24 cellular contexts compared by ENCODE assay signal in the genomic region with DNA sequence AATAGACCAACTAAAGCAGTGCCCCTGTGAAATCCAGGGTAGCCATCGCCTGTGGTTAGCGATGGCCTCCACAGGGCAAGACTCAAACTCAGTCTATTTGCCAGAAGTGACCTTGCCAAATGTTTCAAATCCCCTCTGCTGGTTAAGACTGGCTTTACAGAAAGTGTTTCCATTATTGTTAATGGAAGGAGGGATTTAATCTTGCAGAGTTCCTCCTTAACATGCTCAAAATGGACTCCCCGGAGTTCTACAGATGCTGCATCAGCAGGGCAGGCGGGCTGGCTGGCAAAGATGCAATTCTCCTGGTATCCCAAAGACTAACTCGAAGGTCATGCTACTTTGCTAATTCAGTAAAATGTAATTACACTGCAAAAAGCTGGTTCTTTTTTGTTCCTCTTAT.
DNase-seq lines count a peak whose midpoint lies in the region; ATAC-seq lines count a peak whose summit lies in the region.
"Had no signal": no experiment of that assay in that cellular context is flagged by ENCODE, and none has a peak within 500 bp of the region (broad histone marks: within the 10 kb centered on the region; RNA-seq: fewer than 3 reads in every experiment).

No MANE protein-coding gene starts in this region.

- no CpG with 5 or more reads among the region's 5 CpGs for WGBS in neuronal stem cell (ENCODE audit: extremely low coverage in 2 of 2, insufficient read length in 2 of 2, insufficient replicate concordance in 1 of 2), 2 donors

- H3K4ac ChIP-seq in neuronal stem cell (ENCODE audit: low read length) = no peak overlapping the region

- no peak overlapping the region for H3K27ac ChIP-seq in neuronal stem cell (replicated peaks; ENCODE audit: low read length)
- H3K27ac ChIP-seq: ascending aorta, gastroesophageal sphincter, hepatocyte, neutrophil, prostate gland, testis had no signal

- H2BK5ac ChIP-seq in neuronal stem cell (ENCODE audit: low read length) = no peak overlapping the region

- no peak overlapping the region for H2BK120ac ChIP-seq in neuronal stem cell (ENCODE audit: low read depth, low read length)

- ATAC-seq in GM18907 (IDR thresholded peaks at IDR 0.05; ENCODE audit: unreplicated experiment) (peak; percentile 11), HG03066 (IDR thresholded peaks at IDR 0.05; ENCODE audit: low read depth, unreplicated experiment) (peak; percentile 21), GM19463 (IDR thresholded peaks at IDR 0.05; ENCODE audit: unreplicated experiment) (no peak)
- ATAC-seq: activated CD4-positive, alpha-beta T cell treated with anti-CD3 and anti-CD28 coated beads for 36 hours; gastroesophageal sphincter; left colon; stimulated activated naive CD8-positive, alpha-beta T cell treated with anti-CD3 and anti-CD28 coated beads, Interleukin-15, Interleukin-2, amounts not matched to agents 100 U/mL and 50 U/mL, for 24 hours had no signal

- H3K14ac ChIP-seq in neuronal stem cell (ENCODE audit: low read length) = no peak overlapping the region

- H3K4me2 ChIP-seq in neuronal stem cell (ENCODE audit: insufficient read depth, low read length, poor library complexity, severe bottlenecking) = no peak overlapping the region
- H3K4me2 ChIP-seq: hepatocyte had no signal

- DNase-seq in SW480 (ENCODE audit: low spot score) = peak; percentile 3
- no peak for DNase-seq in neuronal stem cell (ENCODE audit: low spot score)
- no peak for DNase-seq in NOMO-1 (lab: John Stamatoyannopoulos, UW; ENCODE audit: unreplicated experiment in 2 of 2)
- DNase-seq in NCI-H1694 treated with DMSO at 0.1 percent for 48 hours (lab: John Stamatoyannopoulos, UW) = no peak
- DNase-seq: activated CD4-positive, alpha-beta T cell treated with anti-CD3 and anti-CD28 coated beads for 36 hours; activated effector memory CD4-positive, alpha-beta T cell treated with Interleukin-2 at 50 U/mL for 16 hours; activated naive CD8-positive, alpha-beta T cell treated with anti-CD3 and anti-CD28 coated beads, Interleukin-2, amount 10 ng/mL, durations not matched to agents 7 days and 5 days; activated T-cell treated with anti-CD3 and anti-CD28 coated beads for 4 hours; caudate nucleus; CD4-positive, CD25-positive, alpha-beta regulatory T cell; left colon; NCI-H1436 treated with DMSO at 0.1 percent for 48 hours; NCI-H2171 treated with DMSO at 0.1 percent for 48 hours; NCI-H524 treated with DMSO at 0.1 percent for 48 hours; stimulated activated naive CD8-positive, alpha-beta T cell treated with anti-CD3 and anti-CD28 coated beads, Interleukin-15, Interleukin-2, amounts not matched to agents 100 U/mL and 50 U/mL, for 24 hours; testis had no signal

- no peak overlapping the region for H3K18ac ChIP-seq in neuronal stem cell (ENCODE audit: low read length)

- peak overlapping the region; percentile 65 for H2AFZ ChIP-seq in neuronal stem cell (ENCODE audit: low read length)
- H2AFZ ChIP-seq: hepatocyte had no signal

- no peak overlapping the region for H4K91ac ChIP-seq in neuronal stem cell (ENCODE audit: low read depth, low read length, poor library complexity)

- H2BK12ac ChIP-seq in neuronal stem cell (ENCODE audit: low read length) = no peak overlapping the region

- no peaks in the 10 kb centered on the region for H3K27me3 ChIP-seq in neuronal stem cell (ENCODE audit: control insufficient read depth in 3 of 3, insufficient read depth in 3 of 3, low read depth in 1 of 3, low read length in 3 of 3)
- H3K27me3 ChIP-seq: ascending aorta, gastroesophageal sphincter, hepatocyte, neutrophil, testis had no signal

- H3K79me1 ChIP-seq in neuronal stem cell (ENCODE audit: low read depth, low read length) = no peaks in the 10 kb centered on the region

- no peak overlapping the region for H3K4me3 ChIP-seq in neuronal stem cell (ENCODE audit: low read length in 2 of 2)
- H3K4me3 ChIP-seq: ascending aorta, gastroesophageal sphincter, hepatocyte, prostate gland, testis had no signal

- no peak overlapping the region for H2AK5ac ChIP-seq in neuronal stem cell (ENCODE audit: low read depth, low read length)

- no peak overlapping the region for H3K9ac ChIP-seq in neuronal stem cell (ENCODE audit: low read depth, low read length, poor library complexity)

- H3K4me1 ChIP-seq in neuronal stem cell (ENCODE audit: control insufficient read depth in 2 of 2, insufficient read depth in 1 of 2, low read depth in 1 of 2, low read length in 2 of 2) = peaks cover 4 to 5% of the 10 kb centered on the region in 2 donors
- H3K4me1 ChIP-seq: ascending aorta, gastroesophageal sphincter, prostate gland, testis had no signal

- no peaks in the 10 kb centered on the region for H3K9me3 ChIP-seq in neuronal stem cell (replicated peaks in 1 of 2; ENCODE audit: control insufficient read depth in 2 of 2, insufficient read depth in 1 of 2, low read depth in 1 of 2, low read length in 2 of 2)
- H3K9me3 ChIP-seq: ascending aorta, gastroesophageal sphincter, neutrophil, prostate gland, testis had no signal

- no peak overlapping the region for H3K23ac ChIP-seq in neuronal stem cell (ENCODE audit: low read depth, low read length, poor library complexity)

- no peak overlapping the region for H2BK15ac ChIP-seq in neuronal stem cell (ENCODE audit: low read length)

- H4K8ac ChIP-seq in neuronal stem cell (ENCODE audit: low read depth, low read length) = no peak overlapping the region

- H3K36me3 ChIP-seq in neuronal stem cell (replicated peaks in 1 of 2; ENCODE audit: control insufficient read depth in 2 of 2, insufficient read depth in 2 of 2, low read length in 2 of 2) = no peaks in the 10 kb centered on the region
- H3K36me3 ChIP-seq: ascending aorta, gastroesophageal sphincter, neutrophil, prostate gland had no signal
